In genomic region chr3:42520906-42521305, GRCh38 we compare ENCODE assay signal across 1 cellular context.
TF ChIP-seq lines count a peak whose summit lies in the region.

No MANE protein-coding gene starts in this region.

TF ChIP-seq in K562, 482 proteins besides CTCF, POLR2A, EP300 and RAD21 (continued from another document):
- TF ChIP-seq ZBTB8A (IDR thresholded peaks at IDR 0.05; ENCODE audit: partially characterized antibody) = no peak
TF ChIP-seq in K562: peak in this region for 1.
